22 cellular contexts compared by ENCODE assay signal in genomic region chr6:170050591-170051041, GRCh38.
DNase-seq lines count a peak whose midpoint lies in the region; ATAC-seq and TF ChIP-seq lines count a peak whose summit lies in the region.
"Had no signal": no experiment of that assay in that cellular context is flagged by ENCODE, and none has a peak within 500 bp of the region (broad histone marks: within the 10 kb centered on the region; RNA-seq: fewer than 3 reads in every experiment).

No MANE protein-coding gene starts in this region.

- no peak overlapping the region for H3K27ac Mint-ChIP-seq in activated naive CD8-positive, alpha-beta T cell treated with anti-CD3 and anti-CD28 coated beads, Interleukin-2, amount 10 ng/mL, durations not matched to agents 7 days and 5 days
- H3K27ac Mint-ChIP-seq in activated naive CD8-positive, alpha-beta T cell treated with anti-CD3 and anti-CD28 coated beads, Interleukin-2, amount 50 U/mL, for 24 hours = no peak overlapping the region
- H3K27ac Mint-ChIP-seq: activated CD4-positive, alpha-beta T cell treated with anti-CD3 and anti-CD28 coated beads, Interleukin-2, amount 10 ng/mL, durations not matched to agents 24 days and 14 days; stimulated activated naive CD8-positive, alpha-beta T cell treated with anti-CD3 and anti-CD28 coated beads, Interleukin-15, amount 100 ng/mL, for 72 hours; T-cell had no signal

- no peaks in the 10 kb centered on the region for H3K36me3 Mint-ChIP-seq in activated naive CD8-positive, alpha-beta T cell treated with anti-CD3 and anti-CD28 coated beads, Interleukin-2, amount 10 ng/mL, durations not matched to agents 7 days and 5 days
- H3K36me3 Mint-ChIP-seq in activated naive CD8-positive, alpha-beta T cell treated with anti-CD3 and anti-CD28 coated beads, Interleukin-2, amount 50 U/mL, for 24 hours (ENCODE audit: low read depth) = no peaks in the 10 kb centered on the region
- H3K36me3 Mint-ChIP-seq: T-cell had no signal

- H3K27me3 ChIP-seq in gastroesophageal sphincter (no peaks in the 10 kb centered on the region), ovary (no peaks in the 10 kb centered on the region), upper lobe of left lung (no peaks in the 10 kb centered on the region)
- H3K27me3 ChIP-seq: ascending aorta had no signal

- no peaks in the 10 kb centered on the region for H3K4me1 Mint-ChIP-seq in activated naive CD8-positive, alpha-beta T cell treated with anti-CD3 and anti-CD28 coated beads, Interleukin-2, amount 10 ng/mL, durations not matched to agents 7 days and 5 days
- H3K4me1 Mint-ChIP-seq in activated naive CD8-positive, alpha-beta T cell treated with anti-CD3 and anti-CD28 coated beads, Interleukin-2, amount 50 U/mL, for 24 hours = peaks cover 9% of the 10 kb centered on the region
- H3K4me1 Mint-ChIP-seq: activated CD4-positive, alpha-beta T cell treated with anti-CD3 and anti-CD28 coated beads, Interleukin-2, amount 10 ng/mL, durations not matched to agents 24 days and 14 days; stimulated activated naive CD8-positive, alpha-beta T cell treated with anti-CD3 and anti-CD28 coated beads, Interleukin-15, amount 100 ng/mL, for 72 hours had no signal

- POLR2A ChIA-PET in activated naive CD8-positive, alpha-beta T cell treated with anti-CD3 and anti-CD28 coated beads, Interleukin-2, amount 10 ng/mL, durations not matched to agents 7 days and 5 days (lab: Charles Lee) = no interaction called here

- intact Hi-C loops in ovary (cut with DNase I) = no loop called here

- no peaks in the 10 kb centered on the region for H3K9me3 ChIP-seq in gastroesophageal sphincter
- H3K9me3 ChIP-seq in ovary = no peaks in the 10 kb centered on the region
- no peaks in the 10 kb centered on the region for H3K9me3 ChIP-seq in upper lobe of left lung
- H3K9me3 ChIP-seq: ascending aorta, neutrophil had no signal

- no peak for ATAC-seq in activated naive CD8-positive, alpha-beta T cell treated with anti-CD3 and anti-CD28 coated beads, Interleukin-2, amount 10 ng/mL, durations not matched to agents 7 days and 5 days (ENCODE audit: low read depth)
- ATAC-seq in activated naive CD8-positive, alpha-beta T cell treated with anti-CD3 and anti-CD28 coated beads, Interleukin-2, amount 50 U/mL, for 24 hours = no peak
- ATAC-seq in gastroesophageal sphincter (no peak), upper lobe of left lung (ENCODE audit: low FRiP score in 2 of 2) (no peak), HG03457 (IDR thresholded peaks at IDR 0.05; ENCODE audit: unreplicated experiment) (no peak)
- ATAC-seq: T-cell had no signal

- TF ChIP-seq EP300 in gastroesophageal sphincter (IDR thresholded peaks at IDR 0.05) (no peak), ovary (IDR thresholded peaks at IDR 0.05) (no peak), upper lobe of left lung (IDR thresholded peaks at IDR 0.05) (no peak)

- peaks cover 10% of the 10 kb centered on the region for H3K27me3 Mint-ChIP-seq in activated naive CD8-positive, alpha-beta T cell treated with anti-CD3 and anti-CD28 coated beads, Interleukin-2, amount 10 ng/mL, durations not matched to agents 7 days and 5 days
- H3K27me3 Mint-ChIP-seq in activated naive CD8-positive, alpha-beta T cell treated with anti-CD3 and anti-CD28 coated beads, Interleukin-2, amount 50 U/mL, for 24 hours = peaks cover 5% of the 10 kb centered on the region
- H3K27me3 Mint-ChIP-seq: activated CD4-positive, alpha-beta T cell treated with anti-CD3 and anti-CD28 coated beads, Interleukin-2, amount 10 ng/mL, durations not matched to agents 24 days and 14 days; stimulated activated naive CD8-positive, alpha-beta T cell treated with anti-CD3 and anti-CD28 coated beads, Interleukin-15, amount 100 ng/mL, for 72 hours had no signal

- H3K4me3 ChIP-seq in gastroesophageal sphincter (no peak overlapping the region), ovary (no peak overlapping the region), upper lobe of left lung (no peak overlapping the region)
- H3K4me3 ChIP-seq: ascending aorta had no signal

- H3K36me3 ChIP-seq in gastroesophageal sphincter = no peaks in the 10 kb centered on the region
- no peaks in the 10 kb centered on the region for H3K36me3 ChIP-seq in ovary
- H3K36me3 ChIP-seq in upper lobe of left lung = no peaks in the 10 kb centered on the region
- H3K36me3 ChIP-seq: ascending aorta, neutrophil had no signal

- H3K4me1 ChIP-seq in gastroesophageal sphincter = peaks cover 0 to 49% (median 12%) of the 10 kb centered on the region in 3 donors
- no peaks in the 10 kb centered on the region for H3K4me1 ChIP-seq in ovary (ENCODE audit: insufficient read depth)
- H3K4me1 ChIP-seq in upper lobe of left lung = peaks cover 5 to 24% (median 16%) of the 10 kb centered on the region in 4 donors
- H3K4me1 ChIP-seq: ascending aorta had no signal

- H3K4me3 Mint-ChIP-seq in activated naive CD8-positive, alpha-beta T cell treated with anti-CD3 and anti-CD28 coated beads, Interleukin-2, amount 10 ng/mL, durations not matched to agents 7 days and 5 days = no peak overlapping the region
- H3K4me3 Mint-ChIP-seq in activated naive CD8-positive, alpha-beta T cell treated with anti-CD3 and anti-CD28 coated beads, Interleukin-2, amount 50 U/mL, for 24 hours = no peak overlapping the region
- H3K4me3 Mint-ChIP-seq: activated CD4-positive, alpha-beta T cell treated with anti-CD3 and anti-CD28 coated beads, Interleukin-2, amount 10 ng/mL, durations not matched to agents 24 days and 14 days; stimulated activated naive CD8-positive, alpha-beta T cell treated with anti-CD3 and anti-CD28 coated beads, Interleukin-15, amount 100 ng/mL, for 72 hours; T-cell had no signal

- no peak for TF ChIP-seq CTCF in gastroesophageal sphincter (IDR thresholded peaks at IDR 0.05)
- TF ChIP-seq CTCF in ovary (IDR thresholded peaks at IDR 0.05) = no peak
- TF ChIP-seq CTCF in upper lobe of left lung (IDR thresholded peaks at IDR 0.05) = no peak

- no peaks in the 10 kb centered on the region for H3K9me3 Mint-ChIP-seq in activated naive CD8-positive, alpha-beta T cell treated with anti-CD3 and anti-CD28 coated beads, Interleukin-2, amount 10 ng/mL, durations not matched to agents 7 days and 5 days
- H3K9me3 Mint-ChIP-seq in activated naive CD8-positive, alpha-beta T cell treated with anti-CD3 and anti-CD28 coated beads, Interleukin-2, amount 50 U/mL, for 24 hours = no peaks in the 10 kb centered on the region
- H3K9me3 Mint-ChIP-seq: activated CD4-positive, alpha-beta T cell treated with anti-CD3 and anti-CD28 coated beads, Interleukin-2, amount 10 ng/mL, durations not matched to agents 24 days and 14 days; stimulated activated naive CD8-positive, alpha-beta T cell treated with anti-CD3 and anti-CD28 coated beads, Interleukin-15, amount 100 ng/mL, for 72 hours; T-cell had no signal

- no peak for TF ChIP-seq POLR2A in gastroesophageal sphincter (IDR thresholded peaks at IDR 0.05)
- TF ChIP-seq POLR2A in ovary (IDR thresholded peaks at IDR 0.05) = no peak
- no peak for TF ChIP-seq POLR2A in upper lobe of left lung (IDR thresholded peaks at IDR 0.05)

- DNase-seq in activated naive CD8-positive, alpha-beta T cell treated with anti-CD3 and anti-CD28 coated beads, Interleukin-2, amount 10 ng/mL, durations not matched to agents 7 days and 5 days = peak; percentile 11
- DNase-seq in activated naive CD8-positive, alpha-beta T cell treated with anti-CD3 and anti-CD28 coated beads, Interleukin-2, amount 50 U/mL, for 24 hours = no peak
- DNase-seq in ovary (peak in 3 of 5 donors; percentile 6 to 30 (median 11)), upper lobe of left lung (peak; percentile 18 to 49), activated gamma-delta T cell treated with Interleukin-2 at 50 U/mL for 16 hours (no peak), NCI-H524 treated with DMSO at 0.1 percent for 48 hours (lab: John Stamatoyannopoulos, UW) (no peak)
- DNase-seq: activated CD4-positive, alpha-beta T cell treated with anti-CD3 and anti-CD28 coated beads, Interleukin-2, amount 10 ng/mL, durations not matched to agents 24 days and 14 days; C1 segment of cervical spinal cord; GOT3; Karpas-422; kidney glomerular epithelial cell; NCI-H1092; NCI-H2029 treated with DMSO at 0.1 percent for 48 hours; NCI-H446 treated with DMSO at 0.1 percent for 48 hours; RPMI8226; stimulated activated CD4-positive, alpha-beta T cell treated with anti-CD3 and anti-CD28 coated beads, Interleukin-2, amount 100 ng/mL, for 24 hours; stimulated activated naive CD8-positive, alpha-beta T cell treated with anti-CD3 and anti-CD28 coated beads, Interleukin-15, amount 100 ng/mL, for 72 hours had no signal

- 89% methylated on average over 5 of the region's 15 CpGs; no CpG with 5 or more reads in 1 of the 2 donors for WGBS in gastroesophageal sphincter (ENCODE audit: low coverage in 1 of 2), 2 donors
- 89 to 94% (median 93%) methylated on average over 15 of the region's 15 CpGs for WGBS in ovary, 3 donors
- 96% methylated on average over 13 to 15 of the region's 15 CpGs for WGBS in upper lobe of left lung, 2 donors

- H3K27ac ChIP-seq in gastroesophageal sphincter = peak overlapping the region in 3 of 4 donors; percentile 81 to 83 (median 82)
- no peak overlapping the region for H3K27ac ChIP-seq in ovary
- H3K27ac ChIP-seq in upper lobe of left lung = peak overlapping the region in 2 of 4 donors; percentile 42 to 66
- H3K27ac ChIP-seq: ascending aorta had no signal

Comparison
In these comparisons a context has a peak if more than half of its experiments do, and no peak if none do; other contexts are left out.
1. DNase-seq: peak in activated naive CD8-positive, alpha-beta T cell treated with anti-CD3 and anti-CD28 coated beads, Interleukin-2, amount 10 ng/mL, durations not matched to agents 7 days and 5 days (single experiment), ovary (3 of 5) and upper lobe of left lung (2 of 2); none in activated naive CD8-positive, alpha-beta T cell treated with anti-CD3 and anti-CD28 coated beads, Interleukin-2, amount 50 U/mL, for 24 hours (single experiment), activated gamma-delta T cell treated with Interleukin-2 at 50 U/mL for 16 hours (single experiment) and NCI-H524 treated with DMSO at 0.1 percent for 48 hours (single experiment).
2. H3K27ac ChIP-seq: peak in gastroesophageal sphincter (3 of 4); none in ovary (0 of 2).